In genomic region chr1:172278478-172278877, GRCh38 we compare ENCODE assay signal across 14 cellular contexts.
DNase-seq lines count a peak whose midpoint lies in the region; ATAC-seq and TF ChIP-seq lines count a peak whose summit lies in the region.
"Had no signal": no experiment of that assay in that cellular context is flagged by ENCODE, and none has a peak within 500 bp of the region (broad histone marks: within the 10 kb centered on the region; RNA-seq: fewer than 3 reads in every experiment).

No MANE protein-coding gene starts in this region.

- peaks cover 47% of the 10 kb centered on the region for H3K4me1 ChIP-seq in GM23248 (ENCODE audit: insufficient read depth)

- DNase-seq in GM23248 (peak; percentile 84), amniotic epithelial cell (ENCODE audit: low read depth) (peak; percentile 79), foreskin fibroblast (peak; percentile 75 to 85), sciatic nerve (ENCODE audit: low spot score) (no peak), HuH-7.5 (ENCODE audit: low spot score) (no peak)
- no peak for DNase-seq in stimulated activated CD8-positive, alpha-beta memory T cell treated with anti-CD3 and anti-CD28 coated beads, Interleukin-4, amount 100 ng/mL, for 48 hours
- DNase-seq: activated CD4-positive, alpha-beta memory T cell treated with anti-CD3 and anti-CD28 coated beads for 36 hours; COR-L47; left colon; NCI-H1930; T-helper 1 cell; tibial artery had no signal

- H3K9me3 ChIP-seq in GM23248 (ENCODE audit: low read depth): no peaks in the 10 kb centered on the region
- H3K9me3 ChIP-seq: tibial artery had no signal

- H3K4me3 ChIP-seq in GM23248 (no peak overlapping the region), foreskin fibroblast (ENCODE audit: low read depth in 1 of 2, low read length in 2 of 2) (no peak overlapping the region)
- H3K4me3 ChIP-seq: tibial artery had no signal

- H4K20me1 ChIP-seq in GM23248 (ENCODE audit: insufficient read depth): no peaks in the 10 kb centered on the region

- no peak overlapping the region for H3K9ac ChIP-seq in GM23248

- no peaks in the 10 kb centered on the region for H3K79me2 ChIP-seq in GM23248 (ENCODE audit: insufficient read depth)

- ATAC-seq in sciatic nerve: peak; percentile 49
- ATAC-seq in GM21529 (IDR thresholded peaks at IDR 0.05; ENCODE audit: unreplicated experiment): no peak
- ATAC-seq in HG02852 (IDR thresholded peaks at IDR 0.05; ENCODE audit: unreplicated experiment): no peak
- ATAC-seq: left colon had no signal

- intact Hi-C loops in sciatic nerve (cut with DNase I): loop anchor here (2.0 kb wide), 1 partner anchor 14 kb away; no protein-coding TSS in a partner anchor

- peak overlapping the region; percentile 54 for H3K27ac ChIP-seq in GM23248
- H3K27ac ChIP-seq: tibial artery had no signal

- no peaks in the 10 kb centered on the region for H3K36me3 ChIP-seq in GM23248 (ENCODE audit: low read depth)
- H3K36me3 ChIP-seq: tibial artery had no signal

- H3K9me2 ChIP-seq in GM23248 (ENCODE audit: insufficient read depth): no peaks in the 10 kb centered on the region

- TF ChIP-seq CTCF in foreskin fibroblast (IDR thresholded peaks at IDR 0.05; ENCODE audit: low read depth, low read length): no peak

- H3K4me2 ChIP-seq in GM23248 (ENCODE audit: unreplicated experiment): peak overlapping the region; percentile 49

- no peaks in the 10 kb centered on the region for H3K27me3 ChIP-seq in GM23248 (replicated peaks; ENCODE audit: insufficient read depth)
- H3K27me3 ChIP-seq: tibial artery had no signal

- peaks cover 26% of the 10 kb centered on the region for H3F3A ChIP-seq in GM23248 (ENCODE audit: insufficient read depth)

- in situ Hi-C loops in GM23248 (cut with MboI): no loop called here

- 4 to 5% methylated on average over 1 of the region's 1 CpG for WGBS in GM23248 (ENCODE audit: low coverage in 1 of 2, low lambda C conversion rate in 2 of 2, missing lambda C conversion rate in 2 of 2), 2 experiments

- no peak overlapping the region for H2AFZ ChIP-seq in GM23248

Comparison
In these comparisons a context has a peak if more than half of its experiments do, and no peak if none do; other contexts are left out.
1. DNase-seq: peak in GM23248 (single experiment), amniotic epithelial cell (single experiment) and foreskin fibroblast (2 of 2); none in sciatic nerve (single experiment), HuH-7.5 (single experiment) and stimulated activated CD8-positive, alpha-beta memory T cell treated with anti-CD3 and anti-CD28 coated beads, Interleukin-4, amount 100 ng/mL, for 48 hours (single experiment).